22 cellular contexts compared by ENCODE assay signal in the genomic region with DNA sequence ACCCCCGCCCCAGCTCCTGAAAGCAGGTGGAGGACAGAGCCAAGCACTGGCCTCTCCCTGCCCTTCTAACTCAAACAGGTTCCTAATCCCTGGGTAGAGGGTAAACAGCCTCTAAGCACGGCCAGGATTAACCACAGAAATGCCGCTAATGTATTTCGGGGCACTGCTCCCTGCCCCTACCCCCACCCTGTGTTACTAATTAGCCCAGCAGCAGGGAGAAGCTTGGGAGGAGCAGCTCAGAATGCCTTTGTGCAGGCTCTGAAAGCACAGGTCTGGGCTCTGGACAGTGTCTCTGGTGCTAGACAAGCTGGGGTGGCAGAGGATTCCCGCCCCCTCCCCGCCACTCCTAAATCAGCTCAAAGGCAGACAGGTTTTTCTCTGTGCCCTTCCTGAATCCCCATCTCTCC. TPM values are rescaled to one million over a fixed set of nuclear protein-coding genes. Genes with fewer than 3 reads are reported as not detected.
DNase-seq lines count a peak whose midpoint lies in the region; TF ChIP-seq lines count a peak whose summit lies in the region.
"Had no signal": no experiment of that assay in that cellular context is flagged by ENCODE, and none has a peak within 500 bp of the region (broad histone marks: within the 10 kb centered on the region; RNA-seq: fewer than 3 reads in every experiment).

No MANE protein-coding gene starts in this region.

- H3K27me3 Mint-ChIP-seq in Calu3 (ENCODE audit: unreplicated experiment): no peaks in the 10 kb centered on the region
- peaks cover 83% of the 10 kb centered on the region for H3K27me3 Mint-ChIP-seq in chondrocyte (ENCODE audit: low read depth)
- H3K27me3 Mint-ChIP-seq in nephron (ENCODE audit: low read depth): peaks cover 35% of the 10 kb centered on the region

- no peak overlapping the region for H3K27ac Mint-ChIP-seq in Calu3 (ENCODE audit: unreplicated experiment)
- no peak overlapping the region for H3K27ac Mint-ChIP-seq in chondrocyte (ENCODE audit: unreplicated experiment)
- peak overlapping the region; percentile 82 to 90 (median 90) for H3K27ac Mint-ChIP-seq in nephron
- H3K27ac Mint-ChIP-seq: naive B cell had no signal

- H3K9me3 ChIP-seq in tibial nerve: no peaks in the 10 kb centered on the region
- H3K9me3 ChIP-seq: ascending aorta, esophagus muscularis mucosa, heart right ventricle, thyroid gland had no signal

- no peak for TF ChIP-seq CTCF in Calu3 (IDR thresholded peaks at IDR 0.05; ENCODE audit: unreplicated experiment)
- TF ChIP-seq CTCF in chondrocyte (IDR thresholded peaks at IDR 0.05): no peak
- TF ChIP-seq CTCF in nephron (IDR thresholded peaks at IDR 0.05; ENCODE audit: unreplicated experiment in 3 of 3): no peak
- no peak for TF ChIP-seq CTCF in tibial nerve (IDR thresholded peaks at IDR 0.05)

- H3K4me1 Mint-ChIP-seq in Calu3 (ENCODE audit: low read depth, unreplicated experiment): peaks cover 45% of the 10 kb centered on the region
- H3K4me1 Mint-ChIP-seq in chondrocyte (ENCODE audit: low read depth): no peaks in the 10 kb centered on the region
- H3K4me1 Mint-ChIP-seq in nephron: peaks cover 78% of the 10 kb centered on the region
- H3K4me1 Mint-ChIP-seq: naive B cell had no signal

- DNase-seq in Calu3 (peak; percentile 78), NCI-H1417 (lab: John Stamatoyannopoulos, UW) (peak; percentile 29 to 92 (median 82)), chondrocyte (ENCODE audit: low spot score) (peak; percentile 22), tibial nerve (ENCODE audit: low spot score in 2 of 2) (no peak), DMS53 treated with DMSO at 0.1 percent for 48 hours (lab: John Stamatoyannopoulos, UW; ENCODE audit: unreplicated experiment) (no peak), MV-4-11 (lab: John Stamatoyannopoulos, UW) (no peak), NOMO-1 treated with DMSO at 0.1 percent for 48 hours (lab: John Stamatoyannopoulos, UW; ENCODE audit: unreplicated experiment) (no peak)
- DNase-seq: activated gamma-delta T cell; AML-193; DMS153; heart right ventricle; left cardiac atrium; MM.1S; naive B cell; retina; stimulated activated CD4-positive, alpha-beta T cell treated with anti-CD3 and anti-CD28 coated beads, Interleukin-4, amount 100 ng/mL, for 1 hour; SW 1271; thyroid gland had no signal

- H3K27ac ChIP-seq in tibial nerve: peak overlapping the region in 1 of 4 donors; percentile 39
- H3K27ac ChIP-seq: ascending aorta, coronary artery, esophagus muscularis mucosa, heart right ventricle, thyroid gland had no signal

- H3K27me3 ChIP-seq in tibial nerve: no peaks in the 10 kb centered on the region
- H3K27me3 ChIP-seq: ascending aorta, esophagus muscularis mucosa had no signal

- 75 to 84% methylated on average over 6 of the region's 6 CpGs for WGBS in tibial nerve, 2 donors

- no peak for TF ChIP-seq POLR2A in tibial nerve (IDR thresholded peaks at IDR 0.05)

- no peak for TF ChIP-seq EP300 in tibial nerve (IDR thresholded peaks at IDR 0.05)

- peak overlapping the region; percentile 31 for H3K4me3 Mint-ChIP-seq in Calu3 (ENCODE audit: low read depth, unreplicated experiment)
- no peak overlapping the region for H3K4me3 Mint-ChIP-seq in chondrocyte (ENCODE audit: unreplicated experiment)
- H3K4me3 Mint-ChIP-seq in nephron: no peak overlapping the region
- H3K4me3 Mint-ChIP-seq: naive B cell had no signal

- H3K4me3 ChIP-seq in tibial nerve: no peak overlapping the region
- H3K4me3 ChIP-seq: ascending aorta, coronary artery, esophagus muscularis mucosa, heart right ventricle, thyroid gland had no signal

- intact Hi-C loops in Calu3 (cut with micrococcal nuclease; ENCODE audit: unreplicated experiment): loop anchor here (1.0 to 5.0 kb wide), 4 partner anchors 48 to 287 kb away; partner anchors contain the start of gene SMUG1

- H3K9me3 Mint-ChIP-seq in Calu3 (ENCODE audit: low read depth, unreplicated experiment) (no peaks in the 10 kb centered on the region), chondrocyte (ENCODE audit: low read depth) (no peaks in the 10 kb centered on the region), nephron (no peaks in the 10 kb centered on the region)
- H3K9me3 Mint-ChIP-seq: naive B cell had no signal

- H3K36me3 Mint-ChIP-seq in Calu3 (ENCODE audit: insufficient read depth, unreplicated experiment) (no peaks in the 10 kb centered on the region), chondrocyte (ENCODE audit: low read depth) (no peaks in the 10 kb centered on the region), nephron (ENCODE audit: low read depth) (peaks cover 13% of the 10 kb centered on the region)

- H3K36me3 ChIP-seq in tibial nerve: peaks cover 0 to 20% (median 0%) of the 10 kb centered on the region in 3 donors
- H3K36me3 ChIP-seq: ascending aorta, heart right ventricle, thyroid gland had no signal

- CTCF ChIA-PET in Calu3 (lab: Charles Lee): interaction anchor here (0.5 to 2.7 kb wide), 13 partner anchors 10 to 130 kb away, joined by 3 to 17 read pairs (median 3); partner anchors contain the start of gene HOXC5

- peaks cover 0 to 82% (median 15%) of the 10 kb centered on the region in 4 donors for H3K4me1 ChIP-seq in tibial nerve
- H3K4me1 ChIP-seq: thyroid gland had no signal

- BruUV-seq in Calu3 (replicated peaks; lab: Mats Ljungman, UMichigan): no TSS peak

RNA-seq across cellular contexts. Expression of gene SMUG1, which starts 53.2 kb away (rescaled TPM):
- total RNA-seq in Calu3 (2022) (66.2 and 69.4 TPM in 2 replicates), chondrocyte (21.1 to 28.7 TPM (median 23.6 TPM) in 3 replicates), tibial nerve (10 to 100 TPM; 31.5 to 55.5 (median 36.3) TPM)

Comparison
In these comparisons a context has a peak if more than half of its experiments do, and no peak if none do; other contexts are left out.
1. DNase-seq: peak in Calu3 (single experiment), NCI-H1417 (3 of 3) and chondrocyte (single experiment); none in tibial nerve (0 of 2), DMS53 treated with DMSO at 0.1 percent for 48 hours (single experiment), MV-4-11 (single experiment) and NOMO-1 treated with DMSO at 0.1 percent for 48 hours (single experiment).
2. H3K27ac Mint-ChIP-seq: peak in nephron (3 of 3); none in Calu3 (single experiment) and chondrocyte (single experiment).